6 cellular contexts compared by ENCODE assay signal in the genomic region with DNA sequence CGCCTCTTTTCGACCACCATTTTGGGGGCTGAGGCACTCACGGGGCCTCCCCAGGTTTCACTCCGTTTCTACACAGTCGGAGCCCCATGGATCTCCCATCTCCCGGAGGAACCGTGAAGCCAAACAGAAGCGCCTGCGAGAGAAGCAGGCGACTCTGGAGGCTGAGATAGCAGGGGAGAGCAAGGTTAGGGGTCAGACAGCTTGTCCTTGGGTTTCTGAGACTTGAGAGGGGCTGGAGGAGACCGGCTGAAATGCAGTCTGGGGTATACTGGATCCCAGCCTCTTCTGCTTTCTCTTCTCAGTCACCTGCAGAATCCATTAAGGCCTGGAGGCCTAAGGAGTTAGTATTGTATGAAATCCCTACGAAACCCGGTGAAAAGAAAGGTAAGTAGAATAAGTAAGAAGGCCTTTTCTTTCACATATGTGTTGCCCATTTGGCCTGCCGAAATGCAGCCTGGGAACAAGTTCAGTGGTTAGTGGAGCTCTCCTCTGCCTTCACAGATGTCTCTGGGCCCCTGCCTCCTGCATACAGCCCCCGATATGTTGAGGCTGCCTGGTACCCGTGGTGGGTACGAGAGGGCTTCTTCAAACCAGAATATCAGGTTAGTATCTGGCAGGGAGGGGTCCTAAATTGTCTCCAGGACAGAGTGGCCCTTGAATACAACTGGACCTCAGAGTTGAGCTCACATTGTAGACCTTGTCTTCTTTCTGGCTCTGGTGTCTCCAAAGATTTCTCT. TPM values are rescaled to one million over a fixed set of nuclear protein-coding genes. Genes with fewer than 3 reads are reported as not detected.
DNase-seq lines count a peak whose midpoint lies in the region; ATAC-seq and TF ChIP-seq lines count a peak whose summit lies in the region.

No MANE protein-coding gene starts in this region.

- peaks cover 22% of the 10 kb centered on the region for H3K4me1 ChIP-seq in Karpas-422 (ENCODE audit: low read length)
- H3K4me1 ChIP-seq in osteoblast (ENCODE audit: insufficient read depth, low read length), result peaks cover 19% of the 10 kb centered on the region

- TF ChIP-seq CTCF in cardiac fibroblast (IDR thresholded peaks at IDR 0.05; ENCODE audit: low read depth, low read length) (no peak), osteoblast (IDR thresholded peaks at IDR 0.05; ENCODE audit: extremely low read depth, low read depth, low read length) (no peak)

- H3K79me2 ChIP-seq in Karpas-422 (ENCODE audit: low read length) (peaks cover 25% of the 10 kb centered on the region), osteoblast (ENCODE audit: insufficient read depth, low read length) (no peaks in the 10 kb centered on the region)

- no peaks in the 10 kb centered on the region for H4K20me1 ChIP-seq in Karpas-422 (ENCODE audit: insufficient read depth, low read depth, low read length)
- H4K20me1 ChIP-seq in osteoblast (ENCODE audit: insufficient read depth, low read length), result no peaks in the 10 kb centered on the region

- H3K36me3 ChIP-seq in Karpas-422 (ENCODE audit: insufficient read depth, low read length) (peaks cover 16% of the 10 kb centered on the region; the same call in 1 of the 2 replicates), osteoblast (ENCODE audit: insufficient read depth, low read length) (peaks cover 56% of the 10 kb centered on the region)

- H3K27me3 ChIP-seq in Karpas-422 (ENCODE audit: low read length), result no peaks in the 10 kb centered on the region
- no peaks in the 10 kb centered on the region for H3K27me3 ChIP-seq in osteoblast (ENCODE audit: insufficient read depth, low read length)

- peak overlapping the region; percentile 97 for H3K4me2 ChIP-seq in Karpas-422 (ENCODE audit: low read depth, low read length, poor library complexity, severe bottlenecking)
- peak overlapping the region; percentile 91 for H3K4me2 ChIP-seq in osteoblast (ENCODE audit: insufficient read depth, low read length)

- H3K27ac ChIP-seq in Karpas-422 (ENCODE audit: low read length) (peak overlapping the region; percentile 58), osteoblast (ENCODE audit: low read depth, low read length) (peak overlapping the region; percentile 68)

- H2AFZ ChIP-seq in Karpas-422 (ENCODE audit: low read length), result peak overlapping the region; percentile 5; the same call in 1 of the 2 replicates
- peak overlapping the region; percentile 81 for H2AFZ ChIP-seq in osteoblast (ENCODE audit: low read length)

- H3K9me2 ChIP-seq in Karpas-422 (replicated peaks; ENCODE audit: insufficient read depth, low read length), result no peaks in the 10 kb centered on the region

- peak; percentile 64 for DNase-seq in Karpas-422
- DNase-seq in cardiac fibroblast (ENCODE audit: low read depth in 2 of 2), result peak in 1 of 2 donors; percentile 2
- DNase-seq in osteoblast (ENCODE audit: insufficient read length, low spot score, missing footprints), result peak; percentile 52
- DNase-seq in NCI-H748 treated with DMSO at 0.1 percent for 48 hours (lab: John Stamatoyannopoulos, UW), result no peak

- H3K9me3 ChIP-seq in Karpas-422 (ENCODE audit: low read length) (no peaks in the 10 kb centered on the region), osteoblast (ENCODE audit: low read depth, low read length) (no peaks in the 10 kb centered on the region)

- peak overlapping the region; percentile 81 for H3K4me3 ChIP-seq in Karpas-422 (ENCODE audit: low read length)
- peak overlapping the region; percentile 49 to 54 for H3K4me3 ChIP-seq in cardiac fibroblast (replicated peaks in 1 of 2; ENCODE audit: low read depth in 2 of 2, low read length in 2 of 2)
- peak overlapping the region; percentile 71 for H3K4me3 ChIP-seq in osteoblast (ENCODE audit: insufficient read depth, low read length)

- peak overlapping the region; percentile 90 for H3K9ac ChIP-seq in Karpas-422 (ENCODE audit: low read length)

- ATAC-seq in HG03565 (IDR thresholded peaks at IDR 0.05; ENCODE audit: unreplicated experiment) (no peak), GM18502 (IDR thresholded peaks at IDR 0.05; ENCODE audit: poor library complexity, unreplicated experiment) (no peak)

RNA-seq across cellular contexts. Expression of gene VARS2, which starts 1.0 kb away (rescaled TPM):
- total RNA-seq in Karpas-422 (2014; rRNA removed; shearing (Covaris generic); ENCODE audit: low replicate concordance), result 42.3 and 50.2 TPM in 2 replicates
- 14.5 and 15.6 TPM in 2 replicates for total RNA-seq in osteoblast

RNA-seq across cellular contexts. Expression of gene GTF2H4, which starts 7.0 kb away (rescaled TPM):
- total RNA-seq in Karpas-422 (2014; rRNA removed; shearing (Covaris generic); ENCODE audit: low replicate concordance), result 21.8 and 23.4 TPM in 2 replicates
- total RNA-seq in osteoblast, result 8.8 and 10.9 TPM in 2 replicates

RNA-seq across cellular contexts. Expression of gene SFTA2, which starts 16.9 kb away (rescaled TPM):
- not detected in 2 replicates for total RNA-seq in Karpas-422 (2014; rRNA removed; shearing (Covaris generic); ENCODE audit: low replicate concordance)
- not detected in 2 replicates for total RNA-seq in osteoblast

RNA-seq across cellular contexts. Expression of gene MUCL3, which starts 25.8 kb away (rescaled TPM):
- total RNA-seq in Karpas-422 (2014; rRNA removed; shearing (Covaris generic); ENCODE audit: low replicate concordance), result not detected in 2 replicates
- not detected in 2 replicates for total RNA-seq in osteoblast

RNA-seq across cellular contexts. Expression of gene DDR1, which starts 30.7 kb away (rescaled TPM):
- 0.15 and 0.25 TPM in 2 replicates for total RNA-seq in Karpas-422 (2014; rRNA removed; shearing (Covaris generic); ENCODE audit: low replicate concordance)
- 13.0 and 22.4 TPM in 2 replicates for total RNA-seq in osteoblast
